ENCODE assay signal across 1 cellular context in the genomic region with DNA sequence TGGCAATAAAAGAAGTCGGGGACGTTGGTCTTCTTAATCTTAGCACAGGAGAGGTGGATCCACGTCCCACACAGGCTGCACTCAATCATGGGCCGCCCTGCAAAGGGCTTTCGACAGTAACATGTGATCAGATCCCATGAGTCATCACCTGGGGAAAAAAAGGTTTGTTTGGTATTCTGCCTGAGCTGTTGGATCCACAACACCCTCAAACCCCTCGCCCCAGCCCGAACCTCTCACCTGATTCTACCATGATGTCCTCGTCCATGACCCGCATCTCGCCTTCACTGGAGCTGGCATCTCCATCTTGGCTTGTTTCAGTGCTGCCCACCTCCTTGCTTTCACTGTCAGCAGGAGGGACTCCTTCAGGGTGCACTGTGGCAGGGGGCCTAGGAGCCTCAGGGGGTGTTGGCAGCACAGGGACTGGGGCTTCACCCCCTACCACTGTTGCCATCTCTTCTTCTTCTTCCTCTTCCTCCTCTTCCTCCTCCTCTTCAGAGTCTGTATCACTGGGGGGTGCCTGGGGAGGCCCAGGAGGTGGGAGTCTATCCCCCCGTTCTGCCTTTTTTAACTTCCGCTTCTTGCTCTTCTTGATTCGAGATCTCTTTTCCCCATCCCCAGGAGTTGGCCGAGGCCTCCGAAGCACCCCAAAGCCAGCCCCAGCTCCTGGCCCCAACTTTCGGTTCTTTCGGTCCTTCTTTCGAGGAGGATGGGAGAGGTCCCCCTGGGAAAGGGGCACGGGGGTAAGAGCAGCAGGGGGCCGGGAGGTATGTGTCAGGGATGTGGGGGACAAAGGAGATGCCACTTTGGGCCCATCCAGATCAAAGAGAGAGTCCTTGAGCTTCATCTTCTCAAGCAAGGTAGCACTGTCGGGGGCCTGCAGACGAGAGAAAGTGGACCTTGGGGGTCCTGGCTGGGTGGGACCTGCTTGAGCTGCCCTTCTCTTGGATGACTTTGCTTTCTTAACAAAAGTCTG.
TF ChIP-seq lines count a peak whose summit lies in the region.

No MANE protein-coding gene starts in this region.

TF ChIP-seq in GM12891, 5 proteins besides CTCF, POLR2A, EP300 and RAD21:
- TF ChIP-seq POU2F2 (IDR thresholded peaks at IDR 0.05; ENCODE audit: low read depth, low read length) (no peak), POLR2AphosphoS5 (IDR thresholded peaks at IDR 0.05; ENCODE audit: low read depth, low read length) (peak; percentile 25; the same call in 1 of the 2 replicates)
TF ChIP-seq in GM12891: peak in this region for 1.
